In the genomic region with DNA sequence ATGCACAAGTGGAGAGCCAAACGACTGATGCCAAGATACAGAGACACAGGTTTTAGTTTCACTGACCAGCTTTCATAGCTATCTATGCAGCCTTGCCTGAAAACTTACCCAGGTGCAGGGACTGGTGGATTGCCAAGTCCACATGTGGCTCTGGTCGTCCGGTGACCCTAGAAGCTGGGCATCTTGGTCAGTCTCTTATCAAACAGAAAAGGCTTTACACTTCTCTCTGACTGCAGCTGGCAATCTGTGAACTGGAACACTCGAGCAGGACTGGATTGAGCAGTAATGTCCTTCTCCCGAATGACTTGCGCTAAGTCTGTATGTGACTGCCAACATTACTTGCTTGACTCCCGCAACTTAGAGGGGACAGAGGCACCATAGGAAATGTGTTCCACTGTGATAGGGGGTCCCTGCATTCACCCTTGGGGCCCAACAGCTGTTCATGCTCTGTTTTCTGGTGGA, we compare ENCODE assay signal across 23 cellular contexts.
A peak's percentile ranks its signal among the peaks of the same experiment; 100 is the strongest.
DNase-seq lines count a peak whose midpoint lies in the region; ATAC-seq and TF ChIP-seq lines count a peak whose summit lies in the region.
"Had no signal": no experiment of that assay in that cellular context is flagged by ENCODE, and none has a peak within 500 bp of the region (broad histone marks: within the 10 kb centered on the region; RNA-seq: fewer than 3 reads in every experiment).

No MANE protein-coding gene starts in this region.

- peak; percentile 42 for ATAC-seq in Right ventricle myocardium inferior
- ATAC-seq in heart right ventricle, result peak in 5 of 8 donors; percentile 30 to 67 (median 47)
- peak; percentile 10 for ATAC-seq in sciatic nerve
- no peak for ATAC-seq in esophagus mucosa
- ATAC-seq in GM19023 (IDR thresholded peaks at IDR 0.05; ENCODE audit: unreplicated experiment), result no peak

- intact Hi-C loops in Right ventricle myocardium inferior (cut with DNase I), result no loop called here
- intact Hi-C loops in cardiac septum (cut with DNase I), result no loop called here
- intact Hi-C loops in heart right ventricle (cut with DNase I), result no loop called here
- intact Hi-C loops in sciatic nerve (cut with DNase I), result no loop called here

- H3K9me3 ChIP-seq in heart right ventricle, result peaks cover 0 to 3% (median 0%) of the 10 kb centered on the region in 11 donors
- H3K9me3 ChIP-seq: BE2C, SJCRH30 had no signal

- no peak overlapping the region for H3K27ac ChIP-seq in heart right ventricle
- H3K27ac ChIP-seq: HL-60, SJCRH30 had no signal

- no peak for TF ChIP-seq CTCF in heart right ventricle (IDR thresholded peaks at IDR 0.05)

- peaks cover 0 to 8% (median 0%) of the 10 kb centered on the region in 7 donors for H3K27me3 ChIP-seq in heart right ventricle
- H3K27me3 ChIP-seq: BE2C, SJCRH30 had no signal

- peaks cover 0 to 7% (median 0%) of the 10 kb centered on the region in 9 donors for H3K4me1 ChIP-seq in heart right ventricle
- H3K4me1 ChIP-seq: BE2C, SJCRH30 had no signal

- no peaks in the 10 kb centered on the region for H3K36me3 ChIP-seq in heart right ventricle
- H3K36me3 ChIP-seq: BE2C, SJCRH30 had no signal

- 29 to 31% methylated on average over 7 of the region's 7 CpGs for WGBS in heart right ventricle, 2 donors

- DNase-seq in NCI-H2029 (lab: John Stamatoyannopoulos, UW), result peak; percentile 4
- no peak for DNase-seq in NCI-H2029 treated with DMSO at 0.1 percent for 48 hours (lab: John Stamatoyannopoulos, UW)
- no peak for DNase-seq in Right ventricle myocardium inferior (ENCODE audit: missing footprints)
- no peak for DNase-seq in cardiac septum (ENCODE audit: low spot score)
- no peak for DNase-seq in heart right ventricle
- DNase-seq in sciatic nerve (ENCODE audit: low spot score), result no peak
- DNase-seq: 8988T; ACHN; BE2C; CD8-positive, alpha-beta memory T cell; DMS 273 treated with DMSO at 0.1 percent for 48 hours; DND-41; H7; NCI-H1048; NCI-H1417 treated with DMSO at 0.1 percent for 48 hours; NCI-H1694 treated with DMSO at 0.1 percent for 48 hours; NCI-H2171 treated with DMSO at 0.1 percent for 48 hours; NCI-H446; NCI-H526 treated with DMSO at 0.1 percent for 48 hours; SJCRH30 had no signal

- H3K4me3 ChIP-seq in heart right ventricle, result no peak overlapping the region
- H3K4me3 ChIP-seq: SJCRH30 had no signal

Comparison
In these comparisons a context has a peak if more than half of its experiments do, and no peak if none do; other contexts are left out.
1. ATAC-seq: peak in Right ventricle myocardium inferior (single experiment), heart right ventricle (5 of 8) and sciatic nerve (single experiment); none in esophagus mucosa (single experiment) and GM19023 (single experiment).